In the genomic region with DNA sequence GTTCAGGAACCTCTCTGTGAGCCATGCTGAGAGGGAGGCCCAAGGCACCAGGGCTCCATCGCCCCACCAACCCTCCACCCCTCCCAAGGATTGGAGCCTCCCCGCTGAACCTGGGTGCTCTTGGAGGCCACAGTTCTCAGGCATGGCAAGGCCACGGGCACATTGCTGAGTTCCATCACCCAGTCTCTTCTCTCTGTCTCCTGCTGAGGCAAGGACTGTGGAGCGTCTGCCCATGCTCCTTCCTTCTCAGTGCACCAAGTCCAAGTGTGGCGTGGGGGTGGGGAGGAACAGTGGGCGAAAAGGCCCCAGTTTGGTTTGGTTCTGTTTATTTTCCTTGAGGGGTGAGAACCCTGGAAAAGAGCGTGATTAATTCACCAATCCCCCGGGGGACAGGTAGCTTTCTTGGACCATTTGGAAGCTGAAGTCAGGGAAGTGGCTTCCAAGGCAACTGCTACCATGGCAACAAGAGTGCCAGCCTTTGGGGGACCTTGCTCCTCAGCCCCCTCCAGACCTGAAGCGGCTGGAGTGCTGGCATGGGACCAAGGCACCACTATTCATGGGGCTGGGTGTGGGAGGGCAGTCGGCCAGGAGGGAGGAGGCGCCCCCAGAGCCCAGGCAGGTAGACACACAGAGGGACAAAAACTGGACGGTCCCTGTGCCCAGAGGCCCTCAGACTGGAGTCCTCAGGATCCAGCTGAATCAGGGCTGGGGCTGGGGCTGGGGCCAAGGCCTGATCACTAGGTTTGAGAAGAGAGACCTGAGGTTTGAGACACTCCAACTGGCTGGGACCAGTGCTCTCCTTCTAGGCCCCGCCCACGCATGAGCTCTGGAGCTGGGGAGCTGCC, we compare ENCODE assay signal across 21 cellular contexts. TPM values are rescaled to one million over a fixed set of nuclear protein-coding genes. Genes with fewer than 3 reads are reported as not detected.
"Had no signal": no experiment of that assay in that cellular context is flagged by ENCODE, and none has a peak within 500 bp of the region (broad histone marks: within the 10 kb centered on the region; RNA-seq: fewer than 3 reads in every experiment).

No MANE protein-coding gene starts in this region.

- H3K27me3 Mint-ChIP-seq: activated naive CD4-positive, alpha-beta T cell treated with anti-CD3 and anti-CD28 coated beads, Interleukin-2, amount 50 U/mL, for 24 hours; central memory CD8-positive, alpha-beta T cell had no signal

- H3K9me3 Mint-ChIP-seq: activated B cell treated with CpG ODN at 0.5 μM for 24 hours; activated naive CD4-positive, alpha-beta T cell treated with anti-CD3 and anti-CD28 coated beads, Interleukin-2, amount 50 U/mL, for 24 hours; central memory CD8-positive, alpha-beta T cell; memory B cell; nephron had no signal

- DNase-seq: activated B cell treated with CpG ODN at 0.5 μM for 24 hours; activated CD4-positive, alpha-beta T cell treated with anti-CD3 and anti-CD28 coated beads, Interleukin-2, amount 50 U/mL, for 1 hour; activated T-cell treated with anti-CD3 and anti-CD28 coated beads, Interleukin-2, amount 50 U/mL, for 1 hour; amniotic stem cell; body of pancreas; effector memory CD4-positive, alpha-beta T cell; gastrocnemius medialis; heart right ventricle; psoas muscle; sigmoid colon; stimulated activated CD4-positive, alpha-beta T cell treated with anti-CD3 and anti-CD28 coated beads, Interleukin-12 subunit alpha, Interleukin-12 subunit beta, amount 100 ng/mL, for 4 hours; stimulated activated naive CD8-positive, alpha-beta T cell treated with anti-CD3 and anti-CD28 coated beads, Interleukin-15, Interleukin-2, amounts not matched to agents 100 U/mL and 50 U/mL, for 24 hours; upper lobe of left lung had no signal

- H3K9me3 ChIP-seq: body of pancreas, gastrocnemius medialis, heart right ventricle, psoas muscle, sigmoid colon, suprapubic skin, upper lobe of left lung had no signal

- H3K4me1 ChIP-seq: gastrocnemius medialis, psoas muscle, upper lobe of left lung had no signal

- H3K27ac ChIP-seq: body of pancreas, epithelial cell of prostate, gastrocnemius medialis, heart right ventricle, psoas muscle, sigmoid colon, suprapubic skin, upper lobe of left lung had no signal

- H3K27me3 ChIP-seq: body of pancreas, sigmoid colon, upper lobe of left lung had no signal

- H3K4me3 Mint-ChIP-seq: activated B cell treated with CpG ODN at 0.5 μM for 24 hours; activated naive CD4-positive, alpha-beta T cell treated with anti-CD3 and anti-CD28 coated beads, Interleukin-2, amount 50 U/mL, for 24 hours; central memory CD8-positive, alpha-beta T cell; memory B cell; nephron had no signal

- H3K27ac Mint-ChIP-seq: activated B cell treated with CpG ODN at 0.5 μM for 24 hours; activated naive CD4-positive, alpha-beta T cell treated with anti-CD3 and anti-CD28 coated beads, Interleukin-2, amount 50 U/mL, for 24 hours; memory B cell; nephron had no signal

- H3K4me3 ChIP-seq: body of pancreas, gastrocnemius medialis, heart right ventricle, psoas muscle, sigmoid colon, suprapubic skin, upper lobe of left lung had no signal

- ATAC-seq: body of pancreas; gastrocnemius medialis; heart right ventricle; left lobe of liver; stimulated activated naive CD8-positive, alpha-beta T cell treated with anti-CD3 and anti-CD28 coated beads, Interleukin-15, Interleukin-2, amounts not matched to agents 100 U/mL and 50 U/mL, for 24 hours had no signal

- H3K36me3 Mint-ChIP-seq: activated naive CD4-positive, alpha-beta T cell treated with anti-CD3 and anti-CD28 coated beads, Interleukin-2, amount 50 U/mL, for 24 hours had no signal

RNA-seq across cellular contexts. Expression of gene KNCN, which starts 3.0 kb away (rescaled TPM):
- total RNA-seq: activated B cell treated with CpG ODN at 0.5 μM for 24 hours, body of pancreas, gastrocnemius medialis, heart right ventricle, left lobe of liver, osteoblast, psoas muscle, sigmoid colon, suprapubic skin, upper lobe of left lung had no signal
- polyA plus RNA-seq: heart right ventricle, psoas muscle, sigmoid colon had no signal
